Comparison of ENCODE assay signal across 23 cellular contexts in the genomic region with DNA sequence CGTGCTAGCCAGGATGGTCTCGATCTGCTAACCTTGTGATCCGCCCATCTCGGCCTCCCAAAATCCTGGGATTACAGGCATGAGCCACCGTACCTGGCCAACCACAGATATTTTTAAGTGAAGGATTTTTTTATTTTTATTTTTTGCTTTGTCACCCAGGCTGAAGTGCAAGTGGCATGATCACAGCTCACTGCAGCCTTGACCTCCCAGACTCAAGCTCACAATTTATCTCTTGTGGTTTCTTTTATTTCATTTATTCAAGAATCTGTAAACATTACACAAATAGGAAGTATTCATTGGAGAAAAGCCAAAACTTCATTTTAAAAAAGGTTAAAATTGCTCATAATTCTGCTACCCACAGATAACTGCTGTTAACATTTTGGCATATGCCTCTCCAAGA.
"Had no signal": no experiment of that assay in that cellular context is flagged by ENCODE, and none has a peak within 500 bp of the region (broad histone marks: within the 10 kb centered on the region; RNA-seq: fewer than 3 reads in every experiment).

No MANE protein-coding gene starts in this region.

- FAIRE-seq: colon had no signal

- H3K4me1 Mint-ChIP-seq: activated CD4-positive, alpha-beta T cell treated with anti-CD3 and anti-CD28 coated beads, Interleukin-2, amount 10 ng/mL, durations not matched to agents 7 days and 5 days; activated CD8-positive, alpha-beta memory T cell treated with anti-CD3 and anti-CD28 coated beads, Interleukin-2, amount 10 ng/mL, durations not matched to agents 7 days and 5 days; activated naive CD4-positive, alpha-beta T cell treated with anti-CD3 and anti-CD28 coated beads, Interleukin-2, amount 50 U/mL, for 24 hours; neural crest cell had no signal

- H3K4me1 ChIP-seq: ascending aorta, esophagus squamous epithelium, gastrocnemius medialis, heart left ventricle, upper lobe of left lung had no signal

- DNase-seq: activated CD4-positive, alpha-beta T cell treated with anti-CD3 and anti-CD28 coated beads, Interleukin-2, amount 10 ng/mL, durations not matched to agents 7 days and 5 days; activated CD4-positive, CD25-positive, alpha-beta regulatory T cell treated with anti-CD3 and anti-CD28 coated beads, Interleukin-2, amount 50 U/mL, for 72 hours; activated CD8-positive, alpha-beta memory T cell treated with anti-CD3 and anti-CD28 coated beads, Interleukin-2, amount 10 ng/mL, durations not matched to agents 7 days and 5 days; activated CD8-positive, alpha-beta T cell treated with anti-CD3 and anti-CD28 coated beads for 36 hours; activated effector memory CD4-positive, alpha-beta T cell treated with anti-CD3 and anti-CD28 coated beads, Interleukin-2, amount 50 U/mL, for 16 hours; activated T-cell treated with anti-CD3 and anti-CD28 coated beads for 4 hours; brain microvascular endothelial cell; caudate nucleus; effector memory CD4-positive, alpha-beta T cell; esophagus squamous epithelium; gastrocnemius medialis; heart left ventricle; islet precursor cell; left cardiac atrium; occipital lobe; stimulated activated CD4-positive, alpha-beta T cell treated with anti-CD3 and anti-CD28 coated beads, Interleukin-4, amount 100 ng/mL, for 1 hour; stimulated activated naive CD8-positive, alpha-beta T cell treated with anti-CD3 and anti-CD28 coated beads, Interleukin-15, Interleukin-2, amounts not matched to agents 100 U/mL and 50 U/mL, for 24 hours; upper lobe of left lung; WERI-Rb-1 had no signal

- H3K27me3 ChIP-seq: ascending aorta, brain microvascular endothelial cell, esophagus squamous epithelium, gastrocnemius medialis, upper lobe of left lung had no signal

- H3K9me3 Mint-ChIP-seq: activated CD4-positive, alpha-beta T cell treated with anti-CD3 and anti-CD28 coated beads, Interleukin-2, amount 10 ng/mL, durations not matched to agents 7 days and 5 days; activated CD8-positive, alpha-beta T cell treated with anti-CD3 and anti-CD28 coated beads for 36 hours; activated naive CD4-positive, alpha-beta T cell treated with anti-CD3 and anti-CD28 coated beads, Interleukin-2, amount 50 U/mL, for 24 hours; neural crest cell had no signal

- H3K36me3 ChIP-seq: ascending aorta, brain microvascular endothelial cell, esophagus squamous epithelium, gastrocnemius medialis, heart left ventricle, upper lobe of left lung, WERI-Rb-1 had no signal

- H3K9me3 ChIP-seq: ascending aorta, esophagus squamous epithelium, gastrocnemius medialis, heart left ventricle, upper lobe of left lung had no signal

- ATAC-seq: activated CD8-positive, alpha-beta memory T cell treated with anti-CD3 and anti-CD28 coated beads, Interleukin-2, amount 10 ng/mL, durations not matched to agents 7 days and 5 days; activated CD8-positive, alpha-beta T cell treated with anti-CD3 and anti-CD28 coated beads for 36 hours; gastrocnemius medialis; heart left ventricle; left cardiac atrium; stimulated activated naive CD8-positive, alpha-beta T cell treated with anti-CD3 and anti-CD28 coated beads, Interleukin-15, Interleukin-2, amounts not matched to agents 100 U/mL and 50 U/mL, for 24 hours had no signal

- H3K27ac Mint-ChIP-seq: activated CD4-positive, alpha-beta T cell treated with anti-CD3 and anti-CD28 coated beads, Interleukin-2, amount 10 ng/mL, durations not matched to agents 7 days and 5 days; activated CD8-positive, alpha-beta memory T cell treated with anti-CD3 and anti-CD28 coated beads, Interleukin-2, amount 10 ng/mL, durations not matched to agents 7 days and 5 days; activated CD8-positive, alpha-beta T cell treated with anti-CD3 and anti-CD28 coated beads for 36 hours; activated naive CD4-positive, alpha-beta T cell treated with anti-CD3 and anti-CD28 coated beads, Interleukin-2, amount 50 U/mL, for 24 hours had no signal

- H3K27me3 Mint-ChIP-seq: activated CD8-positive, alpha-beta memory T cell treated with anti-CD3 and anti-CD28 coated beads, Interleukin-2, amount 10 ng/mL, durations not matched to agents 7 days and 5 days; activated CD8-positive, alpha-beta T cell treated with anti-CD3 and anti-CD28 coated beads for 36 hours; activated naive CD4-positive, alpha-beta T cell treated with anti-CD3 and anti-CD28 coated beads, Interleukin-2, amount 50 U/mL, for 24 hours had no signal

- H3K27ac ChIP-seq: ascending aorta, brain microvascular endothelial cell, esophagus squamous epithelium, gastrocnemius medialis, heart left ventricle, upper lobe of left lung, WERI-Rb-1 had no signal

- H3K4me3 Mint-ChIP-seq: activated CD4-positive, alpha-beta T cell treated with anti-CD3 and anti-CD28 coated beads, Interleukin-2, amount 10 ng/mL, durations not matched to agents 7 days and 5 days; activated CD8-positive, alpha-beta memory T cell treated with anti-CD3 and anti-CD28 coated beads, Interleukin-2, amount 10 ng/mL, durations not matched to agents 7 days and 5 days; activated CD8-positive, alpha-beta T cell treated with anti-CD3 and anti-CD28 coated beads for 36 hours; activated naive CD4-positive, alpha-beta T cell treated with anti-CD3 and anti-CD28 coated beads, Interleukin-2, amount 50 U/mL, for 24 hours; neural crest cell had no signal

- H3K36me3 Mint-ChIP-seq: activated CD8-positive, alpha-beta memory T cell treated with anti-CD3 and anti-CD28 coated beads, Interleukin-2, amount 10 ng/mL, durations not matched to agents 7 days and 5 days; activated naive CD4-positive, alpha-beta T cell treated with anti-CD3 and anti-CD28 coated beads, Interleukin-2, amount 50 U/mL, for 24 hours had no signal

- H3K4me3 ChIP-seq: ascending aorta, esophagus squamous epithelium, gastrocnemius medialis, heart left ventricle, upper lobe of left lung had no signal
